In the genomic region with DNA sequence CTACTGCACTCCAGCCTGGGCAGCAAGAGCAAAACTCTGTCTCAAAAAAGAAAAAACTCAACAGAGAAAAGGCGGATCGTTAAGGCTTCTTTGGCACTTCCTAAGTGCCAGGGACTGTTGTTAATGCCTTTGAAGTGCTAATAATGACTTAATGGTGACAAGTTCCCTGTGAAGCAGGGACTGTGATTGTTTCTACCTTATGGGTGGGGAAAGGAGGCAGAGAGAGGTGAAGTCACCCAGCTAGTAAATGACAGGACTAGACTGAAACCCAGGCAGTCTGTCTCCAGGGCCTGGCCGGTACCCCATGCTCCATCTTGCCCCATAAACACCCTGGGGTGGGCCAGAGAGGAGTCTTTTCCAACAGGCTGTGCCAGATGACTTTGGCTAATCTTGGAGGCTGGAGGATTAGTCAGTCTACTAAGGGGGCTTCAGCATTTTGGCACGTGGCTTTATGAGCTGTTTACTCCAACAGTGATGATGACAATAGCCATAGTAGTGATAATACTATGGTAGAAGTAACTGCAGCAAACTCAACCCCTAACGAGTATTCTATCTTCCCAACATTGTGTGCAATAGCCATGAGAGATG, we compare ENCODE assay signal across 15 cellular contexts. TPM values are rescaled to one million over a fixed set of nuclear protein-coding genes. Genes with fewer than 3 reads are reported as not detected.
DNase-seq lines count a peak whose midpoint lies in the region; ATAC-seq and TF ChIP-seq lines count a peak whose summit lies in the region.
"Had no signal": no experiment of that assay in that cellular context is flagged by ENCODE, and none has a peak within 500 bp of the region (broad histone marks: within the 10 kb centered on the region; RNA-seq: fewer than 3 reads in every experiment).

No MANE protein-coding gene starts in this region.

- H3K27ac ChIP-seq in left ventricle myocardium inferior (replicated peaks) (peak overlapping the region; percentile 80), esophagus muscularis mucosa (replicated peaks in 1 of 4) (peak overlapping the region; percentile 82 to 89 (median 86)), gastrocnemius medialis (peak overlapping the region; percentile 89 to 92 (median 90))

- peaks cover 9% of the 10 kb centered on the region for H3K36me3 ChIP-seq in left ventricle myocardium inferior
- H3K36me3 ChIP-seq in esophagus muscularis mucosa = no peaks in the 10 kb centered on the region
- H3K36me3 ChIP-seq in gastrocnemius medialis = no peaks in the 10 kb centered on the region

- H3K4me3 ChIP-seq in left ventricle myocardium inferior (no peak overlapping the region), esophagus muscularis mucosa (no peak overlapping the region), gastrocnemius medialis (no peak overlapping the region)
- H3K4me3 ChIP-seq: pancreas had no signal

- intact Hi-C loops in left ventricle myocardium inferior (cut with micrococcal nuclease) = no loop called here
- intact Hi-C loops in left ventricle myocardium superior (cut with micrococcal nuclease) = no loop called here
- intact Hi-C loops in esophagus muscularis mucosa (cut with DNase I) = no loop called here
- intact Hi-C loops in gastrocnemius medialis (cut with DNase I; ENCODE audit: low total_unique reads) = loop anchor here (5.0 kb wide), 1 partner anchor 86 kb away; no protein-coding TSS in a partner anchor

- no peaks in the 10 kb centered on the region for H3K27me3 ChIP-seq in left ventricle myocardium inferior (ENCODE audit: low read depth)
- no peaks in the 10 kb centered on the region for H3K27me3 ChIP-seq in esophagus muscularis mucosa
- no peaks in the 10 kb centered on the region for H3K27me3 ChIP-seq in gastrocnemius medialis
- H3K27me3 ChIP-seq: pancreas had no signal

- ATAC-seq in left ventricle myocardium superior (no peak), gastrocnemius medialis (no peak), HG03108 (IDR thresholded peaks at IDR 0.05; ENCODE audit: unreplicated experiment) (no peak)

- WGBS in esophagus muscularis mucosa = 50% methylated on average over 4 of the region's 5 CpGs

- no peak for DNase-seq in left ventricle myocardium inferior
- no peak for DNase-seq in left ventricle myocardium superior
- DNase-seq in esophagus muscularis mucosa (ENCODE audit: extremely low spot score) = no peak
- no peak for DNase-seq in gastrocnemius medialis
- DNase-seq in NAMALWA (ENCODE audit: low spot score) = no peak
- DNase-seq in ACHN = no peak
- no peak for DNase-seq in activated CD4-positive, CD25-positive, alpha-beta regulatory T cell treated with anti-CD3 and anti-CD28 coated beads, Interleukin-2, amount 50 U/mL, for 72 hours
- DNase-seq: activated CD4-positive, alpha-beta T cell treated with anti-CD3 and anti-CD28 coated beads for 4 hours; activated gamma-delta T cell treated with Interleukin-2 at 50 U/mL for 16 hours; glutamatergic neuron; KG1; NCI-H2029 treated with DMSO at 0.1 percent for 48 hours; NK-92 treated with Interleukin-12 subunit alpha and Interleukin-12 subunit beta, amount 100 ng/mL, for 24 hours; pancreas had no signal

- TF ChIP-seq POLR2A in esophagus muscularis mucosa (IDR thresholded peaks at IDR 0.05; ENCODE audit: low read depth) = no peak
- TF ChIP-seq POLR2A in gastrocnemius medialis (IDR thresholded peaks at IDR 0.05) = no peak

- no peak for TF ChIP-seq EP300 in esophagus muscularis mucosa (IDR thresholded peaks at IDR 0.05)

- in situ Hi-C loops in gastrocnemius medialis (cut with MboI; ENCODE audit: low sequenced_read_pairs in 4 of 4) (no loop called here), ACHN (cut with HindIII; ENCODE audit: low pct_ligation_motif_present, low pct_unique_long_range_greater_than_20kb, low sequenced_read_pairs) (no loop called here)

- H3K9me3 ChIP-seq in left ventricle myocardium inferior (replicated peaks) (peaks cover 31% of the 10 kb centered on the region), esophagus muscularis mucosa (peaks cover 0 to 11% (median 5%) of the 10 kb centered on the region in 4 donors), gastrocnemius medialis (no peaks in the 10 kb centered on the region)
- H3K9me3 ChIP-seq: pancreas had no signal

- H3K4me1 ChIP-seq in left ventricle myocardium inferior (peaks cover 59% of the 10 kb centered on the region), esophagus muscularis mucosa (peaks cover 40 to 100% (median 90%) of the 10 kb centered on the region in 4 donors), gastrocnemius medialis (peaks cover 57 to 63% of the 10 kb centered on the region in 2 donors)
- H3K4me1 ChIP-seq: pancreas had no signal

- TF ChIP-seq CTCF in left ventricle myocardium inferior (IDR thresholded peaks at IDR 0.05; ENCODE audit: borderline replicate concordance) = no peak
- TF ChIP-seq CTCF in esophagus muscularis mucosa (IDR thresholded peaks at IDR 0.05) = no peak
- no peak for TF ChIP-seq CTCF in gastrocnemius medialis (IDR thresholded peaks at IDR 0.05 in 4 of 5, conservative IDR thresholded peaks at IDR 0.05 in 1 of 5)

RNA-seq across cellular contexts. Expression of gene ABCC1, which starts 26.9 kb away (rescaled TPM):
- total RNA-seq in left ventricle myocardium inferior (17.0 TPM), left ventricle myocardium superior (23.2 TPM), esophagus muscularis mucosa (100 to 1,000 TPM in 2 of 4 donors, 10 to 100 TPM in 2; 61.8 to 141 (median 103) TPM), gastrocnemius medialis (10 to 100 TPM; 19.3 to 43.7 (median 26.2) TPM)
